In genomic region chr4:89901808-89902431, GRCh38 we compare ENCODE assay signal across 8 cellular contexts. TPM values are rescaled to one million over a fixed set of nuclear protein-coding genes. Genes with fewer than 3 reads are reported as not detected.
DNase-seq lines count a peak whose midpoint lies in the region; ATAC-seq and TF ChIP-seq lines count a peak whose summit lies in the region.
"Not testable (repeated sequence)": the region's sequence is repeated elsewhere in the genome, so short reads cannot be mapped to it uniquely, and the experiment has no call there.

No MANE protein-coding gene starts in this region.

- H3K36me3 ChIP-seq in CD4-positive, CD25-positive, alpha-beta regulatory T cell (ENCODE audit: control insufficient read depth, insufficient read depth, low read length); breast epithelium; iPS DF 6.9 (ENCODE audit: control insufficient read depth, insufficient read depth, low read length); spleen: not testable (repeated sequence)

- H3K4me3 ChIP-seq in CD4-positive, CD25-positive, alpha-beta regulatory T cell (ENCODE audit: low read depth, low read length); WI38 (ENCODE audit: low read depth, low read length); breast epithelium; iPS DF 6.9 (ENCODE audit: low read length); spleen: not testable (repeated sequence)

- peak; percentile 79 to 82 for ATAC-seq in CD4-positive, CD25-positive, alpha-beta regulatory T cell (ENCODE audit: low read depth in 2 of 2)
- ATAC-seq in GM19438 (IDR thresholded peaks at IDR 0.05; ENCODE audit: low read depth, unreplicated experiment) (peak; percentile 74), HG03354 (IDR thresholded peaks at IDR 0.05; ENCODE audit: poor library complexity, severe bottlenecking, unreplicated experiment) (peak; percentile 90)

- H3K9me3 ChIP-seq in CD4-positive, CD25-positive, alpha-beta regulatory T cell (ENCODE audit: control insufficient read depth in 2 of 2, low read length in 2 of 2); breast epithelium; iPS DF 6.9 (ENCODE audit: control insufficient read depth, insufficient read depth, low read length); spleen: not testable (repeated sequence)

- TF ChIP-seq CTCF in WI38 (IDR thresholded peaks at IDR 0.05; ENCODE audit: low read depth, low read length) (peak; percentile 72), breast epithelium (IDR thresholded peaks at IDR 0.05) (peak in 2 of 3 donors; percentile 41), spleen (IDR thresholded peaks at IDR 0.05 in 8 of 11, conservative IDR thresholded peaks at IDR 0.05 in 3 of 11) (peak in 10 of 11 experiments; percentile 12 to 68 (median 51))

- H3K27me3 ChIP-seq in CD4-positive, CD25-positive, alpha-beta regulatory T cell (ENCODE audit: control insufficient read depth, insufficient read depth, low read length); breast epithelium; iPS DF 6.9 (ENCODE audit: control insufficient read depth, insufficient read depth, low read length): not testable (repeated sequence)
- H3K27me3 ChIP-seq in spleen (replicated peaks in 1 of 7): peaks cover 0 to 13% (median 0%) of the 10 kb centered on the region in 7 donors

- intact Hi-C loops in breast epithelium (cut with DNase I; ENCODE audit: low total_unique reads): not testable (repeated sequence)
- intact Hi-C loops in spleen (cut with DNase I; ENCODE audit: low total_unique reads): loop anchor here (5.0 kb wide), 1 partner anchor 670 kb away; no protein-coding TSS in a partner anchor

- H3K36me3 Mint-ChIP-seq in CD4-positive, CD25-positive, alpha-beta regulatory T cell: not testable (repeated sequence)

- not testable (repeated sequence) for H3K4me1 ChIP-seq in CD4-positive, CD25-positive, alpha-beta regulatory T cell (ENCODE audit: control insufficient read depth, insufficient read depth, low read length, poor library complexity, severe bottlenecking); breast epithelium; iPS DF 6.9 (ENCODE audit: control insufficient read depth, insufficient read depth, low read length)
- H3K4me1 ChIP-seq in spleen: peaks cover 0 to 17% (median 0%) of the 10 kb centered on the region in 6 donors

- not testable (repeated sequence) for H3K4me3 Mint-ChIP-seq in CD4-positive, CD25-positive, alpha-beta regulatory T cell

- H3K9me3 Mint-ChIP-seq in CD4-positive, CD25-positive, alpha-beta regulatory T cell: not testable (repeated sequence)

- peaks cover 0 to 10% (median 3%) of the 10 kb centered on the region in 4 donors for H3K4me1 Mint-ChIP-seq in CD4-positive, CD25-positive, alpha-beta regulatory T cell

- not testable (repeated sequence) for H3K27ac Mint-ChIP-seq in CD4-positive, CD25-positive, alpha-beta regulatory T cell

- TF ChIP-seq POLR2A in breast epithelium (IDR thresholded peaks at IDR 0.05); spleen (IDR thresholded peaks at IDR 0.05): not testable (repeated sequence)

- not testable (repeated sequence) for H3K27me3 Mint-ChIP-seq in CD4-positive, CD25-positive, alpha-beta regulatory T cell

- no CpG with 5 or more reads among the region's 7 CpGs for WGBS in iPS DF 6.9 (ENCODE audit: insufficient coverage, insufficient read length)
- WGBS in spleen, 5 donors: 1 to 17% (median 2%) methylated on average over 6 to 7 of the region's 7 CpGs

- DNase-seq in CD4-positive, CD25-positive, alpha-beta regulatory T cell: peak; percentile 30 to 68 (median 61)
- DNase-seq in NCI-H226: peak; percentile 5
- peak in 1 of 2 donors; percentile 25 for DNase-seq in breast epithelium (ENCODE audit: low spot score in 2 of 2)
- peak; percentile 31 for DNase-seq in iPS DF 6.9 (ENCODE audit: low read depth, low spot score)
- not testable (repeated sequence) for DNase-seq in spleen

- H3K27ac ChIP-seq in CD4-positive, CD25-positive, alpha-beta regulatory T cell (ENCODE audit: insufficient read depth, low read length, poor library complexity, severe bottlenecking); breast epithelium; iPS DF 6.9 (ENCODE audit: low read length); spleen: not testable (repeated sequence)

RNA-seq across cellular contexts. Expression of gene MMRN1, which starts 7.3 kb away (rescaled TPM):
- 2.0 TPM for total RNA-seq in CD4-positive, CD25-positive, alpha-beta regulatory T cell
- polyA plus RNA-seq in CD4-positive, CD25-positive, alpha-beta regulatory T cell: 1 to 10 TPM; 1.1 to 4.1 (median 2.0) TPM
- total RNA-seq in breast epithelium: 10 to 100 TPM; 11.0 to 83.2 (median 31.9) TPM
- total RNA-seq in spleen: 1 to 10 TPM; 2.4 to 6.5 (median 3.7) TPM
- 1 to 10 TPM in 2 of 3 donors, under 1 TPM in 1; 0.15 to 3.3 (median 1.5) TPM for polyA plus RNA-seq in spleen
